In the genomic region with DNA sequence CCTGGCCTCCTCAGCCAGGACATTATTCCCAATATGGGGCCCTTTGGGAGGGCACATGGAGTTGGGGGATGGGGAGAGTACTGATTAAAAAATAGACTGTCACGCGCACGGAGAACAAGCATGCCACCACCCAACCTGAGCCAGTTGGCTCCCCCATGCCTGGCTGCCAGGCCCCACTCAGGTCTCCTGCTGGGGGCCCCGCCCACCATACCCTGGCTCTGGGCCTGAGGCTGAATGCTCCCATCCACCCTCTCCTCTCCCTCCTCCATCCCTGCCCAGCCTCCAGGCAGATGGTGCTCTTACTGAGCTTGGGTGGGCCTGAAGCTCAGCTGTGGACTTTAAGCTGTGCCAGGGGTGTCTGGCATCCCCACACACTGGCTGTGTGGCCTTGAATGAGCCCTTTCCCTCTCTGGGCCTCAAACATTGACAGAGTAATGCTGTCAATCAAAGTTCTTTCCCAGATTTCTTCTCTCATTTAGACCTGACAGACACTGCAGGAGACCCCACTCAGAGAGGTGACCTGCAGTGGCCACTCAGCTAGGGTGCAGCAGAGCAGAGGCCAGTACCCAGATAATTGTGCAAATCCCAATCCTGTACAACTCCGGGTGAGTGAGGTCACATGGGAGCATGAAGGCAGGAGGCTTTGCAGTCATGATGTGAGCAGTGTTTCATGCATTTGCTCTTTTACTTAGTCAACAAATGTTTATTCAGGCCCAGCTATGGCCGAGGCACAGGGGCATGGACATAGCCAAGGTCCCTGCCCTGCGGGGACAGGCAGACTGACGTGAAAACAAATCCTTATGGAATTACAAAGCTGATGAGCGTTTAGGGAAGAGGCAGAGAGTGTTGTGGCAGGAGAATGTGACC, we compare ENCODE assay signal across 18 cellular contexts. TPM values are rescaled to one million over a fixed set of nuclear protein-coding genes. Genes with fewer than 3 reads are reported as not detected.
DNase-seq lines count a peak whose midpoint lies in the region; ATAC-seq and TF ChIP-seq lines count a peak whose summit lies in the region.
"Had no signal": no experiment of that assay in that cellular context is flagged by ENCODE, and none has a peak within 500 bp of the region (broad histone marks: within the 10 kb centered on the region; RNA-seq: fewer than 3 reads in every experiment).

No MANE protein-coding gene starts in this region.

- peak overlapping the region; percentile 15 to 31 (median 31) for H3K27ac Mint-ChIP-seq in nephron
- H3K27ac Mint-ChIP-seq: activated naive CD8-positive, alpha-beta T cell treated with anti-CD3 and anti-CD28 coated beads, Interleukin-2, amount 10 ng/mL, durations not matched to agents 7 days and 5 days; activated T-cell treated with anti-CD3 and anti-CD28 coated beads, Interleukin-2, amount 50 U/mL, for 24 hours had no signal

- H3K4me1 Mint-ChIP-seq in nephron: peaks cover 77% of the 10 kb centered on the region
- H3K4me1 Mint-ChIP-seq: activated naive CD8-positive, alpha-beta T cell treated with anti-CD3 and anti-CD28 coated beads, Interleukin-2, amount 10 ng/mL, durations not matched to agents 7 days and 5 days had no signal

- H3K27ac ChIP-seq in upper lobe of left lung: peak overlapping the region in 3 of 4 donors; percentile 26 to 90 (median 60)

- H3K9me3 Mint-ChIP-seq in nephron: no peaks in the 10 kb centered on the region
- H3K9me3 Mint-ChIP-seq: activated naive CD8-positive, alpha-beta T cell treated with anti-CD3 and anti-CD28 coated beads, Interleukin-2, amount 10 ng/mL, durations not matched to agents 7 days and 5 days; activated T-cell treated with anti-CD3 and anti-CD28 coated beads, Interleukin-2, amount 50 U/mL, for 24 hours; neural crest cell had no signal

- peak overlapping the region in 1 of 3 experiments; percentile 3 for H3K4me3 Mint-ChIP-seq in nephron
- H3K4me3 Mint-ChIP-seq: activated naive CD8-positive, alpha-beta T cell treated with anti-CD3 and anti-CD28 coated beads, Interleukin-2, amount 10 ng/mL, durations not matched to agents 7 days and 5 days; activated T-cell treated with anti-CD3 and anti-CD28 coated beads, Interleukin-2, amount 50 U/mL, for 24 hours; H9; neural crest cell had no signal

- H3K27me3 ChIP-seq in adipocyte (replicated peaks; ENCODE audit: control insufficient read depth, insufficient read depth, low read length) (no peaks in the 10 kb centered on the region), upper lobe of left lung (no peaks in the 10 kb centered on the region)
- H3K27me3 ChIP-seq: BE2C had no signal

- intact Hi-C loops in Right ventricle myocardium inferior (cut with DNase I): no loop called here

- WGBS in upper lobe of left lung, 2 donors: 74 to 79% methylated on average over 6 to 9 of the region's 9 CpGs

- H3K36me3 ChIP-seq in adipocyte (ENCODE audit: control insufficient read depth, insufficient read depth, low read length, severe bottlenecking) (no peaks in the 10 kb centered on the region), upper lobe of left lung (peaks cover 0 to 10% (median 0%) of the 10 kb centered on the region in 4 donors)
- H3K36me3 ChIP-seq: BE2C had no signal

- peaks cover 3% of the 10 kb centered on the region for H3K27me3 Mint-ChIP-seq in nephron (ENCODE audit: low read depth)

- H3K36me3 Mint-ChIP-seq in nephron (ENCODE audit: low read depth): no peaks in the 10 kb centered on the region
- H3K36me3 Mint-ChIP-seq: activated naive CD8-positive, alpha-beta T cell treated with anti-CD3 and anti-CD28 coated beads, Interleukin-2, amount 10 ng/mL, durations not matched to agents 7 days and 5 days had no signal

- H3K9me3 ChIP-seq in adipocyte (ENCODE audit: control insufficient read depth, low read length): no peaks in the 10 kb centered on the region
- H3K9me3 ChIP-seq in upper lobe of left lung: no peaks in the 10 kb centered on the region
- H3K9me3 ChIP-seq: BE2C had no signal

- ATAC-seq in Right ventricle myocardium inferior (peak; percentile 78), upper lobe of left lung (ENCODE audit: low FRiP score in 2 of 2) (no peak)

- H3K4me1 ChIP-seq in adipocyte (ENCODE audit: control insufficient read depth, insufficient read depth, low read length) (peaks cover 59% of the 10 kb centered on the region), upper lobe of left lung (peaks cover 45 to 64% (median 58%) of the 10 kb centered on the region in 4 donors)

- H3K4me3 ChIP-seq in adipocyte (ENCODE audit: low read length): no peak overlapping the region
- H3K4me3 ChIP-seq in upper lobe of left lung: no peak overlapping the region

- no peak for TF ChIP-seq EP300 in upper lobe of left lung (IDR thresholded peaks at IDR 0.05)

- no peak overlapping the region for H3K9ac ChIP-seq in adipocyte (ENCODE audit: low read length)

- TF ChIP-seq CTCF in nephron (IDR thresholded peaks at IDR 0.05; ENCODE audit: unreplicated experiment in 3 of 3) (no peak), upper lobe of left lung (IDR thresholded peaks at IDR 0.05) (no peak)

- peak; percentile 32 for DNase-seq in adipocyte (ENCODE audit: low read depth)
- peak; percentile 32 for DNase-seq in Right ventricle myocardium inferior (ENCODE audit: missing footprints)
- DNase-seq in upper lobe of left lung: no peak
- DNase-seq in HT-29 (ENCODE audit: low spot score): no peak
- DNase-seq in HuH-7 (ENCODE audit: low spot score): no peak
- no peak for DNase-seq in NCI-H2196 treated with DMSO at 0.1 percent for 48 hours (lab: John Stamatoyannopoulos, UW; ENCODE audit: unreplicated experiment)
- DNase-seq: activated CD4-positive, alpha-beta T cell treated with anti-CD3 and anti-CD28 coated beads, Interleukin-2, amount 50 U/mL, for 4 hours; activated naive CD8-positive, alpha-beta T cell treated with anti-CD3 and anti-CD28 coated beads, Interleukin-2, amount 10 ng/mL, durations not matched to agents 7 days and 5 days; activated T-cell treated with anti-CD3 and anti-CD28 coated beads, Interleukin-2, amount 50 U/mL, for 24 hours; BE2C; central memory CD4-positive, alpha-beta T cell; H9; MM.1S; NCI-H1930; NCI-H526 treated with DMSO at 0.1 percent for 48 hours; stimulated activated CD4-positive, alpha-beta T cell treated with anti-CD3 and anti-CD28 coated beads, Interleukin-1b, Interleukin-23, amount 100 ng/mL, for 48 hours had no signal

- TF ChIP-seq POLR2A in upper lobe of left lung (IDR thresholded peaks at IDR 0.05): no peak

RNA-seq across cellular contexts. Expression of a gene that starts 9.8 kb away (rescaled TPM):
- total RNA-seq in Right ventricle myocardium inferior (587 TPM), upper lobe of left lung (100 to 1,000 TPM in 2 of 6 donors, 10 to 100 TPM in 4; 41.9 to 150 (median 84.3) TPM)
- 0.44 and 0.56 TPM in 2 replicates for total RNA-seq in HT-29 (2014; rRNA removed; shearing (Covaris generic))

RNA-seq across cellular contexts. Expression of a gene that starts 30.4 kb away (rescaled TPM):
- total RNA-seq in Right ventricle myocardium inferior: 5.5 TPM
- total RNA-seq in upper lobe of left lung: 1 to 10 TPM in 2 of 6 donors, under 1 TPM in 3, not detected in 1; 0.61 to 2.8 (median 0.89) TPM
- not detected in 2 replicates for total RNA-seq in HT-29 (2014; rRNA removed; shearing (Covaris generic))

Comparison
In these comparisons a context has a peak if more than half of its experiments do, and no peak if none do; other contexts are left out.
1. DNase-seq: peak in adipocyte (single experiment) and Right ventricle myocardium inferior (single experiment); none in upper lobe of left lung (0 of 2), HT-29 (single experiment), HuH-7 (single experiment) and NCI-H2196 treated with DMSO at 0.1 percent for 48 hours (single experiment).
2. RNA of a gene that starts 9.8 kb away (total RNA-seq): 587 TPM in Right ventricle myocardium inferior (single experiment) and 41.9 to 150 TPM in upper lobe of left lung; 0.44 to 0.56 TPM in HT-29; every median in the first group is over 10 times any median in the second.